ENCODE assay signal across 8 cellular contexts in the genomic region with DNA sequence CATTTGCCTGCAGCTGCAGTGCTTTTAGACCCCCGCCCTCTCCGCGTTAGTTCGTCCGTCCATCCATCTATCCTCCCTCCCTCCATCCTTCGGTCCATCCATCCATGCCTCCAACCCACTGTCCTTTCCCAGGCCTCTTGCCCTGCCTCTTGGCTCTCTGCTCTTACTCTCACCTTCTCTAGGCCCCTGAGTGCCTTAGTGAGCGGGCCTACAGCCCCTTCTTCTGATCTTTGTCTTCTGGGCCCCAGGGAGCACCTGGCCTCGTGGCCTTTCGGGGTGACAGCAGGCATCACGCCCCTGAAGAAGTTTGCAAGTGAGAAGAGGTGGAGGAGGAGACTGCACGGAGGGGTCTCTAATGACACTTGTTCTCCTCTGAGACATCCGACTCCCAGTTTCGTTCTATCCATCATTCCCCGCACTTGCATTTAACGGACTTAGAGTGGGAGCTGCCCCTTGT. TPM values are rescaled to one million over a fixed set of nuclear protein-coding genes. Genes with fewer than 3 reads are reported as not detected.
DNase-seq lines count a peak whose midpoint lies in the region; ATAC-seq and TF ChIP-seq lines count a peak whose summit lies in the region.

No MANE protein-coding gene starts in this region.

- H3K36me3 Mint-ChIP-seq in activated CD4-positive, alpha-beta T cell treated with anti-CD3 and anti-CD28 coated beads, Interleukin-2, amount 10 ng/mL, durations not matched to agents 24 days and 14 days (ENCODE audit: low read depth): peaks cover 18% of the 10 kb centered on the region
- H3K36me3 Mint-ChIP-seq in activated naive CD4-positive, alpha-beta T cell treated with anti-CD3 and anti-CD28 coated beads, Interleukin-2, amount 50 U/mL, for 72 hours: peaks cover 0 to 9% of the 10 kb centered on the region in 2 donors

- peak overlapping the region; percentile 99 for H3K4me3 Mint-ChIP-seq in activated CD4-positive, alpha-beta T cell treated with anti-CD3 and anti-CD28 coated beads, Interleukin-2, amount 10 ng/mL, durations not matched to agents 24 days and 14 days

- peak; percentile 70 for DNase-seq in activated CD4-positive, alpha-beta T cell treated with anti-CD3 and anti-CD28 coated beads, Interleukin-2, amount 10 ng/mL, durations not matched to agents 24 days and 14 days
- no peak for DNase-seq in activated CD4-positive, alpha-beta T cell treated with anti-CD3 and anti-CD28 coated beads for 4 hours
- no peak for DNase-seq in activated naive CD4-positive, alpha-beta T cell treated with anti-CD3 and anti-CD28 coated beads, Interleukin-2, amount 50 U/mL, for 72 hours (ENCODE audit: low spot score in 2 of 2)
- DNase-seq in iPS-NIHi7 (ENCODE audit: extremely low spot score) (peak; percentile 33), testis (no peak), NCI-H2227 (lab: John Stamatoyannopoulos, UW; ENCODE audit: unreplicated experiment) (no peak)

- H3K4me3 ChIP-seq in testis: peak overlapping the region; percentile 73 to 83

- peak overlapping the region in 1 of 2 donors; percentile 94 for H3K27ac ChIP-seq in testis

- WGBS in testis, 2 donors: 17 to 19% methylated on average over 15 of the region's 15 CpGs

- no peaks in the 10 kb centered on the region for H3K9me3 Mint-ChIP-seq in activated CD4-positive, alpha-beta T cell treated with anti-CD3 and anti-CD28 coated beads, Interleukin-2, amount 10 ng/mL, durations not matched to agents 24 days and 14 days
- H3K9me3 Mint-ChIP-seq in activated naive CD4-positive, alpha-beta T cell treated with anti-CD3 and anti-CD28 coated beads, Interleukin-2, amount 50 U/mL, for 72 hours: no peaks in the 10 kb centered on the region

- H3K4me1 Mint-ChIP-seq in activated CD4-positive, alpha-beta T cell treated with anti-CD3 and anti-CD28 coated beads, Interleukin-2, amount 10 ng/mL, durations not matched to agents 24 days and 14 days: peaks cover 36% of the 10 kb centered on the region

- TF ChIP-seq CTCF in testis (IDR thresholded peaks at IDR 0.05): no peak

- ATAC-seq in activated naive CD4-positive, alpha-beta T cell treated with anti-CD3 and anti-CD28 coated beads, Interleukin-2, amount 50 U/mL, for 72 hours: no peak
- no peak for ATAC-seq in HG02840 (IDR thresholded peaks at IDR 0.05; ENCODE audit: low FRiP score, unreplicated experiment)
- no peak for ATAC-seq in GM21786 (IDR thresholded peaks at IDR 0.05; ENCODE audit: unreplicated experiment)

- no peak for TF ChIP-seq POLR2A in testis (IDR thresholded peaks at IDR 0.05)

- H3K4me1 ChIP-seq in testis: peaks cover 20% of the 10 kb centered on the region

- H3K27me3 ChIP-seq in testis: no peaks in the 10 kb centered on the region

- intact Hi-C loops in activated CD4-positive, alpha-beta T cell treated with anti-CD3 and anti-CD28 coated beads, Interleukin-2, amount 10 ng/mL, durations not matched to agents 24 days and 14 days (cut with micrococcal nuclease): loop anchor here (1.0 to 10.0 kb wide), 2 partner anchors 235 to 370 kb away; a partner anchor contains a TSS
- intact Hi-C loops in testis (cut with DNase I; ENCODE audit: low total_unique reads): no loop called here

- H3K9me3 ChIP-seq in testis: no peaks in the 10 kb centered on the region

- H3K27me3 Mint-ChIP-seq in activated CD4-positive, alpha-beta T cell treated with anti-CD3 and anti-CD28 coated beads, Interleukin-2, amount 10 ng/mL, durations not matched to agents 24 days and 14 days: peaks cover 18% of the 10 kb centered on the region

- no peaks in the 10 kb centered on the region for H3K36me3 ChIP-seq in testis (ENCODE audit: low read depth, missing control alignments)

- peak overlapping the region; percentile 98 for H3K27ac Mint-ChIP-seq in activated CD4-positive, alpha-beta T cell treated with anti-CD3 and anti-CD28 coated beads, Interleukin-2, amount 10 ng/mL, durations not matched to agents 24 days and 14 days
- H3K27ac Mint-ChIP-seq in activated naive CD4-positive, alpha-beta T cell treated with anti-CD3 and anti-CD28 coated beads, Interleukin-2, amount 50 U/mL, for 72 hours: peak overlapping the region; percentile 94

RNA-seq across cellular contexts. Expression of a gene that starts 0.8 kb away (rescaled TPM):
- 15.1 and 15.6 TPM in 2 replicates for total RNA-seq in activated CD4-positive, alpha-beta T cell treated with anti-CD3 and anti-CD28 coated beads, Interleukin-2, amount 10 ng/mL, durations not matched to agents 24 days and 14 days
- total RNA-seq in activated naive CD4-positive, alpha-beta T cell treated with anti-CD3 and anti-CD28 coated beads, Interleukin-2, amount 50 U/mL, for 72 hours: 10 to 100 TPM; 11.5 to 21.9 TPM
- total RNA-seq in testis: 10 to 100 TPM; 40.9 to 55.2 TPM
- polyA plus RNA-seq in testis (ENCODE audit: insufficient read depth, low read depth, low replicate concordance): 28.7 TPM

RNA-seq across cellular contexts. Expression of a gene that starts 9.3 kb away (rescaled TPM):
- 11.3 and 13.1 TPM in 2 replicates for total RNA-seq in activated CD4-positive, alpha-beta T cell treated with anti-CD3 and anti-CD28 coated beads, Interleukin-2, amount 10 ng/mL, durations not matched to agents 24 days and 14 days
- total RNA-seq in activated naive CD4-positive, alpha-beta T cell treated with anti-CD3 and anti-CD28 coated beads, Interleukin-2, amount 50 U/mL, for 72 hours: 10 to 100 TPM; 11.3 to 14.9 TPM
- 10 to 100 TPM in 1 of 2 donors, 1 to 10 TPM in 1; 8.0 to 11.5 TPM for total RNA-seq in testis
- 8.0 TPM for polyA plus RNA-seq in testis (ENCODE audit: insufficient read depth, low read depth, low replicate concordance)

RNA-seq across cellular contexts. Expression of a gene that starts 18.2 kb away (rescaled TPM):
- total RNA-seq in activated CD4-positive, alpha-beta T cell treated with anti-CD3 and anti-CD28 coated beads, Interleukin-2, amount 10 ng/mL, durations not matched to agents 24 days and 14 days: 0.07 TPM in 1 of 2 replicates, not detected in the other
- under 1 TPM in 1 of 2 donors, not detected in 1; 0.09 TPM for total RNA-seq in activated naive CD4-positive, alpha-beta T cell treated with anti-CD3 and anti-CD28 coated beads, Interleukin-2, amount 50 U/mL, for 72 hours
- 10 to 100 TPM; 46.1 to 67.5 TPM for total RNA-seq in testis
- 29.7 TPM for polyA plus RNA-seq in testis (ENCODE audit: insufficient read depth, low read depth, low replicate concordance)

RNA-seq across cellular contexts. Expression of a gene that starts 25.0 kb away (rescaled TPM):
- 1.1 TPM in 2 replicates for total RNA-seq in activated CD4-positive, alpha-beta T cell treated with anti-CD3 and anti-CD28 coated beads, Interleukin-2, amount 10 ng/mL, durations not matched to agents 24 days and 14 days
- 1 to 10 TPM in 1 of 2 donors, under 1 TPM in 1; 0.97 to 1.3 TPM for total RNA-seq in activated naive CD4-positive, alpha-beta T cell treated with anti-CD3 and anti-CD28 coated beads, Interleukin-2, amount 50 U/mL, for 72 hours
- total RNA-seq in testis: 1 to 10 TPM; 5.1 to 6.0 TPM
- 6.7 TPM for polyA plus RNA-seq in testis (ENCODE audit: insufficient read depth, low read depth, low replicate concordance)

RNA-seq across cellular contexts. Expression of a gene that starts 55.1 kb away (rescaled TPM):
- 0.14 TPM in 1 of 2 replicates, not detected in the other for total RNA-seq in activated CD4-positive, alpha-beta T cell treated with anti-CD3 and anti-CD28 coated beads, Interleukin-2, amount 10 ng/mL, durations not matched to agents 24 days and 14 days
- total RNA-seq in activated naive CD4-positive, alpha-beta T cell treated with anti-CD3 and anti-CD28 coated beads, Interleukin-2, amount 50 U/mL, for 72 hours: under 1 TPM in 1 of 2 donors, not detected in 1; 0.57 TPM
- total RNA-seq in testis: 1 to 10 TPM; 2.5 to 4.1 TPM
- 0.91 TPM for polyA plus RNA-seq in testis (ENCODE audit: insufficient read depth, low read depth, low replicate concordance)

Comparison
In these comparisons a context has a peak if more than half of its experiments do, and no peak if none do; other contexts are left out.
1. DNase-seq: peak in activated CD4-positive, alpha-beta T cell treated with anti-CD3 and anti-CD28 coated beads, Interleukin-2, amount 10 ng/mL, durations not matched to agents 24 days and 14 days (single experiment) and iPS-NIHi7 (single experiment); none in activated CD4-positive, alpha-beta T cell treated with anti-CD3 and anti-CD28 coated beads for 4 hours (0 of 2), activated naive CD4-positive, alpha-beta T cell treated with anti-CD3 and anti-CD28 coated beads, Interleukin-2, amount 50 U/mL, for 72 hours (0 of 2), testis (single experiment) and NCI-H2227 (single experiment).
2. RNA of a gene that starts 18.2 kb away (total RNA-seq): 46.1 to 67.5 TPM in testis; 0.09 TPM in activated naive CD4-positive, alpha-beta T cell treated with anti-CD3 and anti-CD28 coated beads, Interleukin-2, amount 50 U/mL, for 72 hours and 0.07 TPM in activated CD4-positive, alpha-beta T cell treated with anti-CD3 and anti-CD28 coated beads, Interleukin-2, amount 10 ng/mL, durations not matched to agents 24 days and 14 days; every median in the first group is over 10 times any median in the second.